Comparison of ENCODE assay signal across 8 cellular contexts in genomic region chr9:133120343-133121199, GRCh38. TPM values are rescaled to one million over a fixed set of nuclear protein-coding genes. Genes with fewer than 3 reads are reported as not detected.
DNase-seq lines count a peak whose midpoint lies in the region; TF ChIP-seq lines count a peak whose summit lies in the region.

No MANE protein-coding gene starts in this region.

- intact Hi-C loops in adrenal gland (cut with DNase I) = no loop called here

- H3K4me1 ChIP-seq in HUES48 (ENCODE audit: control insufficient read depth, insufficient read depth, low read length) (peaks cover 12% of the 10 kb centered on the region; the same call in 1 of the 2 replicates), adrenal gland (replicated peaks in 1 of 2) (peaks cover 72 to 76% of the 10 kb centered on the region in 2 donors), suprapubic skin (peaks cover 87% of the 10 kb centered on the region)

- H3K27me3 ChIP-seq in HUES48 (ENCODE audit: control insufficient read depth, insufficient read depth, low read length) (peaks cover 42% of the 10 kb centered on the region), adrenal gland (no peaks in the 10 kb centered on the region), layer of hippocampus (ENCODE audit: control insufficient read depth, insufficient read depth, low read length) (no peaks in the 10 kb centered on the region), suprapubic skin (no peaks in the 10 kb centered on the region)

- TF ChIP-seq EP300 in suprapubic skin (IDR thresholded peaks at IDR 0.05) = no peak

- 0 to 6% (median 1%) methylated on average over 1 to 71 of the region's 71 CpGs for WGBS in adrenal gland, 4 donors
- WGBS in suprapubic skin = 8% methylated on average over 4 of the region's 71 CpGs

- no peak for TF ChIP-seq CTCF in adrenal gland (IDR thresholded peaks at IDR 0.05)
- no peak for TF ChIP-seq CTCF in suprapubic skin (IDR thresholded peaks at IDR 0.05)

- H3K9me3 ChIP-seq in HUES48 (ENCODE audit: control insufficient read depth, insufficient read depth, low read length) = no peaks in the 10 kb centered on the region
- no peaks in the 10 kb centered on the region for H3K9me3 ChIP-seq in adrenal gland (replicated peaks in 1 of 3)
- no peaks in the 10 kb centered on the region for H3K9me3 ChIP-seq in suprapubic skin

- peak overlapping the region; percentile 45 for H3K27ac ChIP-seq in HUES48 (ENCODE audit: low read depth, low read length)
- peak overlapping the region in 4 of 5 donors; percentile 79 to 96 (median 89) for H3K27ac ChIP-seq in adrenal gland
- H3K27ac ChIP-seq in layer of hippocampus (ENCODE audit: low read depth, low read length) = peak overlapping the region; percentile 97
- H3K27ac ChIP-seq in suprapubic skin = peak overlapping the region; percentile 98

- DNase-seq in NCI-H82 (lab: John Stamatoyannopoulos, UW) = peak; percentile 68
- DNase-seq in NCI-H82 treated with DMSO at 0.1 percent for 48 hours (lab: John Stamatoyannopoulos, UW; ENCODE audit: unreplicated experiment) = no peak
- peak in 2 of 7 donors; percentile 45 to 50 for DNase-seq in adrenal gland
- DNase-seq in suprapubic skin (ENCODE audit: low spot score in 2 of 2) = no peak
- no peak for DNase-seq in activated effector memory CD4-positive, alpha-beta T cell treated with Interleukin-2 at 50 U/mL for 16 hours
- DNase-seq in SHP77 (lab: John Stamatoyannopoulos, UW) = no peak

- TF ChIP-seq POLR2A in adrenal gland (IDR thresholded peaks at IDR 0.05) (peak; percentile 45 to 67), suprapubic skin (IDR thresholded peaks at IDR 0.05) (peak in 1 of 2 donors; percentile 44)

- peak overlapping the region; percentile 64 for H3K4me3 ChIP-seq in HUES48 (ENCODE audit: low read depth, low read length)
- peak overlapping the region; percentile 25 to 82 (median 55) for H3K4me3 ChIP-seq in adrenal gland
- peak overlapping the region; percentile 93 for H3K4me3 ChIP-seq in suprapubic skin

- H3K9ac ChIP-seq in HUES48 (ENCODE audit: low read depth, low read length) = peak overlapping the region; percentile 57; the same call in 1 of the 2 replicates

- H3K36me3 ChIP-seq in HUES48 (ENCODE audit: control insufficient read depth, insufficient read depth, low read length) (no peaks in the 10 kb centered on the region), adrenal gland (replicated peaks in 1 of 2) (no peaks in the 10 kb centered on the region), suprapubic skin (no peaks in the 10 kb centered on the region)

RNA-seq across cellular contexts. Expression of gene RALGDS, which starts 0.5 kb away (rescaled TPM):
- total RNA-seq in adrenal gland = 100 to 1,000 TPM in 1 of 8 donors, 10 to 100 TPM in 7; 38.9 to 104 (median 67.5) TPM
- polyA plus RNA-seq in adrenal gland = 100 to 1,000 TPM in 1 of 3 donors, 10 to 100 TPM in 2; 21.3 to 170 (median 97.8) TPM
- 100 to 1,000 TPM; 173 to 244 (median 212) TPM for total RNA-seq in suprapubic skin

RNA-seq across cellular contexts. Expression of gene GBGT1, which starts 43.1 kb away (rescaled TPM):
- 10 to 100 TPM; 14.9 to 67.5 (median 39.7) TPM for total RNA-seq in adrenal gland
- polyA plus RNA-seq in adrenal gland = 10 to 100 TPM in 2 of 3 donors, 1 to 10 TPM in 1; 6.7 to 29.0 (median 18.9) TPM
- total RNA-seq in suprapubic skin = 10 to 100 TPM in 1 of 4 donors, 1 to 10 TPM in 3; 2.6 to 14.6 (median 5.8) TPM

RNA-seq across cellular contexts. Expression of gene CEL, which starts 58.8 kb away (rescaled TPM):
- total RNA-seq in adrenal gland (1 to 10 TPM in 5 of 8 donors, under 1 TPM in 2, not detected in 1; 0.28 to 6.1 (median 1.6) TPM), suprapubic skin (10 to 100 TPM in 1 of 4 donors, 1 to 10 TPM in 3; 5.2 to 10.7 (median 5.9) TPM)
- polyA plus RNA-seq in adrenal gland = 1 to 10 TPM in 2 of 3 donors, under 1 TPM in 1; 0.27 to 2.7 (median 2.4) TPM

Comparison
In these comparisons a context has a peak if more than half of its experiments do, and no peak if none do; other contexts are left out.
1. H3K27ac ChIP-seq: peak in every context shown above with its lines; median percentile 98 in suprapubic skin; 97 in layer of hippocampus; 89 in adrenal gland; 45 in HUES48.